14 cellular contexts compared by ENCODE assay signal in genomic region chr7:20019757-20020432, GRCh38.
DNase-seq lines count a peak whose midpoint lies in the region; ATAC-seq and TF ChIP-seq lines count a peak whose summit lies in the region.
"Had no signal": no experiment of that assay in that cellular context is flagged by ENCODE, and none has a peak within 500 bp of the region (broad histone marks: within the 10 kb centered on the region; RNA-seq: fewer than 3 reads in every experiment).

No MANE protein-coding gene starts in this region.

- H3K4me3 ChIP-seq in GM12864 (ENCODE audit: low read depth, low read length) (no peak overlapping the region), GM23248 (no peak overlapping the region), stomach (no peak overlapping the region)

- no peak for TF ChIP-seq EP300 in stomach (IDR thresholded peaks at IDR 0.05)

- no peaks in the 10 kb centered on the region for H3K9me2 ChIP-seq in GM23248 (ENCODE audit: insufficient read depth)

- no peaks in the 10 kb centered on the region for H3K79me2 ChIP-seq in GM23248 (ENCODE audit: insufficient read depth)

- H3K36me3 ChIP-seq in GM23248 (ENCODE audit: low read depth) = no peaks in the 10 kb centered on the region
- no peaks in the 10 kb centered on the region for H3K36me3 ChIP-seq in stomach
- H3K36me3 ChIP-seq: brain microvascular endothelial cell had no signal

- DNase-seq in GM12864 (ENCODE audit: low read depth) (peak; percentile 26), NAMALWA (ENCODE audit: low spot score) (peak; percentile 53), NCI-H187 treated with DMSO at 0.1 percent for 48 hours (lab: John Stamatoyannopoulos, UW) (no peak), GM23248 (no peak), germinal center (ENCODE audit: low spot score) (no peak), stomach (no peak)
- DNase-seq: brain microvascular endothelial cell; erythroblast; kidney; NCI-H748 treated with DMSO at 0.1 percent for 48 hours; stimulated activated CD4-positive, alpha-beta T cell treated with anti-CD3 and anti-CD28 coated beads, Interleukin-15, amount 100 ng/mL, for 24 hours; T-cell had no signal

- no peaks in the 10 kb centered on the region for H3K27me3 ChIP-seq in GM23248 (replicated peaks; ENCODE audit: insufficient read depth)
- no peaks in the 10 kb centered on the region for H3K27me3 ChIP-seq in stomach
- H3K27me3 ChIP-seq: brain microvascular endothelial cell had no signal

- ATAC-seq in GM19455 (IDR thresholded peaks at IDR 0.05; ENCODE audit: unreplicated experiment) (peak; percentile 55), HG02884 (IDR thresholded peaks at IDR 0.05; ENCODE audit: unreplicated experiment) (peak; percentile 84)
- ATAC-seq: T-cell had no signal

- in situ Hi-C loops in GM23248 (cut with MboI) = no loop called here

- peaks cover 7% of the 10 kb centered on the region; the same call in 1 of the 2 replicates for H3K4me1 ChIP-seq in GM23248 (ENCODE audit: insufficient read depth)
- no peaks in the 10 kb centered on the region for H3K4me1 ChIP-seq in stomach

- H3K9ac ChIP-seq in GM23248 = no peak overlapping the region

- no peak for TF ChIP-seq CTCF in GM12864 (IDR thresholded peaks at IDR 0.05; ENCODE audit: low read depth, low read length, missing control alignments)
- no peak for TF ChIP-seq CTCF in stomach (IDR thresholded peaks at IDR 0.05)

- H3K9me3 ChIP-seq in GM23248 (ENCODE audit: low read depth) = no peaks in the 10 kb centered on the region
- no peaks in the 10 kb centered on the region for H3K9me3 ChIP-seq in stomach

- intact Hi-C loops in stomach (cut with DNase I; ENCODE audit: low total_unique reads) = no loop called here

- WGBS in GM23248 (ENCODE audit: low coverage in 1 of 2, low lambda C conversion rate in 2 of 2, missing lambda C conversion rate in 2 of 2), 2 experiments = 90 to 98% methylated on average over 2 of the region's 2 CpGs
- 88 to 96% (median 95%) methylated on average over 2 of the region's 2 CpGs for WGBS in stomach, 5 donors

- no peaks in the 10 kb centered on the region; the same call in 1 of the 2 replicates for H3F3A ChIP-seq in GM23248 (ENCODE audit: insufficient read depth)

- H3K27ac ChIP-seq in GM23248 (no peak overlapping the region), stomach (no peak overlapping the region)
- H3K27ac ChIP-seq: brain microvascular endothelial cell had no signal

- no peak overlapping the region for H2AFZ ChIP-seq in GM23248

- no peaks in the 10 kb centered on the region for H4K20me1 ChIP-seq in GM23248 (ENCODE audit: insufficient read depth)

- no peak for TF ChIP-seq POLR2A in stomach (IDR thresholded peaks at IDR 0.05)

- H3K4me2 ChIP-seq in GM23248 (ENCODE audit: unreplicated experiment) = no peak overlapping the region

Comparison
In these comparisons a context has a peak if more than half of its experiments do, and no peak if none do; other contexts are left out.
1. DNase-seq: peak in GM12864 (single experiment) and NAMALWA (single experiment); none in NCI-H187 treated with DMSO at 0.1 percent for 48 hours (single experiment), GM23248 (single experiment), germinal center (single experiment) and stomach (single experiment).